19 cellular contexts compared by ENCODE assay signal in the genomic region with DNA sequence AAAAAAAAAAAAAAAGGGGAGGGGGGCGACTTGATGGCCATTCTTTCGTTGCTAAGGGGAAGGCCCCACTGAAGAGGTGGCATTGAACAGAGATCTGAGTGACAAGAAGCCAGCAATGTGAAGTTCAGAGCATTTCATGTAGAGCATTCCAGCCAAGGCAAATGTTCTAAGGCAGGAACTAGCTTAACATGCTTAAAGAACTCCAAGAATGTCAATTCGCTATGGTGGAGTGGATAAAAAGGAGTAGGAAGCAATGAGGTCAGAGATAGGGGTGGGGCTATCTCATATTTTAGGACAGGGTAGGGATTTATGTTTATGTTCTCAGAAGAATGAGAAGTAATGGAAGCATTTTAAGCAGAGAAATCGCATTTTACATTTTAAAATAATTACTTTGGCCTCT.
"Had no signal": no experiment of that assay in that cellular context is flagged by ENCODE, and none has a peak within 500 bp of the region (broad histone marks: within the 10 kb centered on the region; RNA-seq: fewer than 3 reads in every experiment).

No MANE protein-coding gene starts in this region.

- H3K9me3 ChIP-seq: breast epithelium, mucosa of descending colon, sigmoid colon had no signal

- H3K4me1 ChIP-seq: breast epithelium, foreskin keratinocyte, sigmoid colon had no signal

- H3K4me3 ChIP-seq: breast epithelium, hepatocyte, mucosa of descending colon, sigmoid colon had no signal

- H3K27ac ChIP-seq: breast epithelium, foreskin keratinocyte, hepatocyte, sigmoid colon, VCaP had no signal

- H3K27me3 ChIP-seq: breast epithelium, hepatocyte, sigmoid colon had no signal

- DNase-seq: activated CD4-positive, CD25-positive, alpha-beta regulatory T cell treated with anti-CD3 and anti-CD28 coated beads, Interleukin-2, amount 50 U/mL, for 72 hours; activated T-cell treated with anti-CD3 and anti-CD28 coated beads, Interleukin-2, amount 50 U/mL, for 24 hours; effector memory CD4-positive, alpha-beta T cell; foreskin keratinocyte; islet precursor cell; left cardiac atrium; mesenchymal stem cell; mucosa of descending colon; naive thymus-derived CD4-positive, alpha-beta T cell; retina; sigmoid colon; stimulated activated CD4-positive, alpha-beta T cell treated with anti-CD3 and anti-CD28 coated beads, Interleukin-2, amount 100 ng/mL, for 48 hours; stimulated activated CD8-positive, alpha-beta memory T cell treated with anti-CD3 and anti-CD28 coated beads, Interleukin-4, amount 100 ng/mL, for 48 hours; stimulated activated naive B cell treated with anti-CD40 and anti-IgM and Interleukin-4, amounts not matched to agents 10 μg/mL and 1 μg/mL and 100 μg/mL, for 72 hours had no signal

- H3K36me3 ChIP-seq: breast epithelium, sigmoid colon had no signal

- ATAC-seq: activated naive CD4-positive, alpha-beta T cell treated with anti-CD3 and anti-CD28 coated beads, Interleukin-2, amount 50 U/mL, for 72 hours; activated T-helper 17 cell treated with anti-CD3 and anti-CD28 coated beads, Interleukin-2, amount 50 U/mL, for 72 hours; foreskin keratinocyte; left cardiac atrium; mucosa of descending colon; naive thymus-derived CD4-positive, alpha-beta T cell; stimulated activated naive B cell treated with anti-CD40 and anti-IgM and Interleukin-4, amounts not matched to agents 10 μg/mL and 1 μg/mL and 100 μg/mL, for 72 hours had no signal
